In the genomic region with DNA sequence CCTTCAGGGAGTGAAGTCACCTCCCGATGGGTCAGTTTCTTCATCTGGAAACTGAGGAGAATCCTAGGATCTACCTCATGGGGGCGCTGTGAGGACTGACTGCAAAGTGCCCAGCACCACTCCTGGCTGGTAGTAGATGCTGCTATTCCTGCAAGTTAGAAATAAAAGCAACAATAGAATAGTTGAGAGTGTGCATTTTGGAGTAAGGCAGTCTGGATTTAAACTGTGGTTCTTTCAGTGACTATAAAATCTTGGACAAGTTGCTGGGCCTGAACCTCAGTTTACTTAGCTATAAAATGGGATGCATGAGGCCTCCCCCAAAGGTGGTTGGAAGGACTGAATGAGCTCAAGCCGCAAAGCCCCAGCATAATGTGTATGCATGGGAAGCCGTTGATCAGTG, we compare ENCODE assay signal across 9 cellular contexts.
DNase-seq lines count a peak whose midpoint lies in the region; ATAC-seq and TF ChIP-seq lines count a peak whose summit lies in the region.
"Had no signal": no experiment of that assay in that cellular context is flagged by ENCODE, and none has a peak within 500 bp of the region (broad histone marks: within the 10 kb centered on the region; RNA-seq: fewer than 3 reads in every experiment).

No MANE protein-coding gene starts in this region.

- H3K27ac ChIP-seq in hepatocyte, result no peak overlapping the region

- peak; percentile 45 for ATAC-seq in activated CD8-positive, alpha-beta memory T cell treated with anti-CD3 and anti-CD28 coated beads, Interleukin-2, amount 10 ng/mL, durations not matched to agents 7 days and 5 days

- no peak overlapping the region for H2AFZ ChIP-seq in hepatocyte

- H3K27me3 ChIP-seq in hepatocyte, result no peaks in the 10 kb centered on the region

- H3K27ac Mint-ChIP-seq in activated CD8-positive, alpha-beta memory T cell treated with anti-CD3 and anti-CD28 coated beads, Interleukin-2, amount 10 ng/mL, durations not matched to agents 7 days and 5 days, result no peak overlapping the region

- H3K36me3 ChIP-seq in hepatocyte (replicated peaks; ENCODE audit: insufficient read depth, low read depth), result no peaks in the 10 kb centered on the region

- no peaks in the 10 kb centered on the region for H3K9me2 ChIP-seq in hepatocyte (replicated peaks; ENCODE audit: insufficient read depth)

- H3K4me2 ChIP-seq in hepatocyte, result no peak overlapping the region

- WGBS in hepatocyte (ENCODE audit: low lambda C conversion rate, missing lambda C conversion rate), result 73% methylated on average over 4 of the region's 4 CpGs

- TF ChIP-seq CTCF in AG10803 (conservative IDR thresholded peaks at IDR 0.05; ENCODE audit: low read length) (peak; percentile 34), hepatocyte (IDR thresholded peaks at IDR 0.05; ENCODE audit: poor library complexity) (no peak)

- H3K27me3 Mint-ChIP-seq in activated CD8-positive, alpha-beta memory T cell treated with anti-CD3 and anti-CD28 coated beads, Interleukin-2, amount 10 ng/mL, durations not matched to agents 7 days and 5 days, result no peaks in the 10 kb centered on the region

- H3K4me1 ChIP-seq in hepatocyte (ENCODE audit: insufficient read depth), result no peaks in the 10 kb centered on the region

- DNase-seq in AG10803 (ENCODE audit: low read depth) (no peak), HT-29 (ENCODE audit: low spot score) (peak; percentile 20), iris pigment epithelial cell (ENCODE audit: low read depth) (peak; percentile 34), cerebellum (ENCODE audit: low spot score) (no peak), hepatic stellate cell (ENCODE audit: low spot score) (no peak), hepatocyte (ENCODE audit: low spot score) (no peak), NCI-H1694 treated with DMSO at 0.1 percent for 48 hours (lab: John Stamatoyannopoulos, UW) (no peak)
- DNase-seq in activated CD8-positive, alpha-beta memory T cell treated with anti-CD3 and anti-CD28 coated beads, Interleukin-2, amount 10 ng/mL, durations not matched to agents 7 days and 5 days, result peak; percentile 59
- DNase-seq: NCI-H526 treated with DMSO at 0.1 percent for 48 hours had no signal

- no peaks in the 10 kb centered on the region for H3K4me1 Mint-ChIP-seq in activated CD8-positive, alpha-beta memory T cell treated with anti-CD3 and anti-CD28 coated beads, Interleukin-2, amount 10 ng/mL, durations not matched to agents 7 days and 5 days

- H4K20me1 ChIP-seq in hepatocyte (ENCODE audit: insufficient read depth, poor library complexity, severe bottlenecking), result no peaks in the 10 kb centered on the region

- CTCF ChIA-PET in activated CD8-positive, alpha-beta memory T cell treated with anti-CD3 and anti-CD28 coated beads, Interleukin-2, amount 10 ng/mL, durations not matched to agents 7 days and 5 days (lab: Charles Lee), result interaction anchor here (0.9 to 1.4 kb wide), 2 partner anchors 33 to 35 kb away, joined by 3 read pairs; no protein-coding TSS in a partner anchor

- H3K4me3 ChIP-seq in AG10803 (ENCODE audit: low read length) (no peak overlapping the region), hepatocyte (no peak overlapping the region)

- H3K4me3 Mint-ChIP-seq in activated CD8-positive, alpha-beta memory T cell treated with anti-CD3 and anti-CD28 coated beads, Interleukin-2, amount 10 ng/mL, durations not matched to agents 7 days and 5 days, result no peak overlapping the region

- H3K9me3 Mint-ChIP-seq in activated CD8-positive, alpha-beta memory T cell treated with anti-CD3 and anti-CD28 coated beads, Interleukin-2, amount 10 ng/mL, durations not matched to agents 7 days and 5 days (ENCODE audit: low read depth), result no peaks in the 10 kb centered on the region

- H3K9me3 ChIP-seq in hepatocyte (ENCODE audit: low read depth), result no peaks in the 10 kb centered on the region

- H3K36me3 Mint-ChIP-seq in activated CD8-positive, alpha-beta memory T cell treated with anti-CD3 and anti-CD28 coated beads, Interleukin-2, amount 10 ng/mL, durations not matched to agents 7 days and 5 days, result no peaks in the 10 kb centered on the region

- H3K79me2 ChIP-seq in hepatocyte, result no peaks in the 10 kb centered on the region

Comparison
In these comparisons a context has a peak if more than half of its experiments do, and no peak if none do; other contexts are left out.
1. DNase-seq: peak in HT-29 (single experiment), activated CD8-positive, alpha-beta memory T cell treated with anti-CD3 and anti-CD28 coated beads, Interleukin-2, amount 10 ng/mL, durations not matched to agents 7 days and 5 days (single experiment) and iris pigment epithelial cell (single experiment); none in AG10803 (single experiment), cerebellum (single experiment), hepatic stellate cell (single experiment), hepatocyte (single experiment) and NCI-H1694 treated with DMSO at 0.1 percent for 48 hours (single experiment).